In genomic region chr9:135392511-135392910, GRCh38 we compare ENCODE assay signal across 1 cellular context.
TF ChIP-seq lines count a peak whose summit lies in the region.

No MANE protein-coding gene starts in this region.

TF ChIP-seq in H1, 55 proteins besides CTCF, POLR2A, EP300 and RAD21:
- TF ChIP-seq CHD7 (IDR thresholded peaks at IDR 0.05; ENCODE audit: insufficient replicate concordance, low read length), result no peak
- TF ChIP-seq SIN3A (conservative IDR thresholded peaks at IDR 0.05 in 1 of 2, IDR thresholded peaks at IDR 0.05 in 1 of 2; ENCODE audit: low read depth in 1 of 2, low read length in 2 of 2), result no peak
